Comparison of ENCODE assay signal across 1 cellular context in the genomic region with DNA sequence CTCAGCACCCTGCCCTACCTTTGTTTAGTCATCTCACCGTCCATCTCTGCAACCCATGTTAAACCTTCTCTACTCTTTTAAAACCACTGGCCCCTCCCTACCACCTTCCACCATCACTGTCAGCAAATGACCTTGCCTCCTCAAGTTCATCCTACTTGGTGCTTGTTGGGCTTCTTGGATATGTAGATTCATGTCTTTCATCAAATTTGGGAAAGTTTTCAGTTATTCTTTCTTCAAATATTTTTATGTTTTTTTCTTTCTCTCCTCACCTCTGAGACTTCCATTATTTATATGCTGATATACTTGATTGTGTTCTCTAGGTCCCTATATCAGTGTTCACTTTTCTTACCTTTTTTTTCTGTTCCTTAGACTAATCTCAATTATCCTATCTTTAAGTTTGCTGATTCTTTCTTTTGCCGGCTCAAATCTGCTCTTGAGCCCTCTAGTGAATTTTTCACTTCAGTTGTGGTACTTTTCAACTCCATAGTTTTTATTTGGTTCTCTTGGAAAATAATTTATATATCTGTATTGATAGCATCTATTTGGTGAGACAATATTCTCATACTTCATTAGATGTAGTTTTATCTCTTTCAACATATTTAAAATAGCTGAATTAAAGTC.
TF ChIP-seq lines count a peak whose summit lies in the region.

No MANE protein-coding gene starts in this region.

TF ChIP-seq in GM23338, 12 proteins besides CTCF, POLR2A, EP300 and RAD21 (continued from another document):
- TF ChIP-seq, protein P1, sequence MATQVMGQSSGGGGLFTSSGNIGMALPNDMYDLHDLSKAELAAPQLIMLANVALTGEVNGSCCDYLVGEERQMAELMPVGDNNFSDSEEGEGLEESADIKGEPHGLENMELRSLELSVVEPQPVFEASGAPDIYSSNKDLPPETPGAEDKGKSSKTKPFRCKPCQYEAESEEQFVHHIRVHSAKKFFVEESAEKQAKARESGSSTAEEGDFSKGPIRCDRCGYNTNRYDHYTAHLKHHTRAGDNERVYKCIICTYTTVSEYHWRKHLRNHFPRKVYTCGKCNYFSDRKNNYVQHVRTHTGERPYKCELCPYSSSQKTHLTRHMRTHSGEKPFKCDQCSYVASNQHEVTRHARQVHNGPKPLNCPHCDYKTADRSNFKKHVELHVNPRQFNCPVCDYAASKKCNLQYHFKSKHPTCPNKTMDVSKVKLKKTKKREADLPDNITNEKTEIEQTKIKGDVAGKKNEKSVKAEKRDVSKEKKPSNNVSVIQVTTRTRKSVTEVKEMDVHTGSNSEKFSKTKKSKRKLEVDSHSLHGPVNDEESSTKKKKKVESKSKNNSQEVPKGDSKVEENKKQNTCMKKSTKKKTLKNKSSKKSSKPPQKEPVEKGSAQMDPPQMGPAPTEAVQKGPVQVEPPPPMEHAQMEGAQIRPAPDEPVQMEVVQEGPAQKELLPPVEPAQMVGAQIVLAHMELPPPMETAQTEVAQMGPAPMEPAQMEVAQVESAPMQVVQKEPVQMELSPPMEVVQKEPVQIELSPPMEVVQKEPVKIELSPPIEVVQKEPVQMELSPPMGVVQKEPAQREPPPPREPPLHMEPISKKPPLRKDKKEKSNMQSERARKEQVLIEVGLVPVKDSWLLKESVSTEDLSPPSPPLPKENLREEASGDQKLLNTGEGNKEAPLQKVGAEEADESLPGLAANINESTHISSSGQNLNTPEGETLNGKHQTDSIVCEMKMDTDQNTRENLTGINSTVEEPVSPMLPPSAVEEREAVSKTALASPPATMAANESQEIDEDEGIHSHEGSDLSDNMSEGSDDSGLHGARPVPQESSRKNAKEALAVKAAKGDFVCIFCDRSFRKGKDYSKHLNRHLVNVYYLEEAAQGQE (IDR thresholded peaks at IDR 0.05; ENCODE audit: unreplicated experiment): no peak
- TF ChIP-seq CREB1 (CRISPR knock-in tag; IDR thresholded peaks at IDR 0.05; ENCODE audit: low read depth) (no peak), EZH2phosphoT487 (IDR thresholded peaks at IDR 0.05; ENCODE audit: unreplicated experiment) (no peak)
